ENCODE assay signal across 8 cellular contexts in genomic region chr4:147518846-147519767, GRCh38. TPM values are rescaled to one million over a fixed set of nuclear protein-coding genes. Genes with fewer than 3 reads are reported as not detected.
DNase-seq lines count a peak whose midpoint lies in the region; ATAC-seq and TF ChIP-seq lines count a peak whose summit lies in the region.

No MANE protein-coding gene starts in this region.

- no peak overlapping the region for H3K9ac ChIP-seq in OCI-LY3 (ENCODE audit: low read length)

- no peaks in the 10 kb centered on the region for H3K27me3 Mint-ChIP-seq in activated naive CD4-positive, alpha-beta T cell treated with anti-CD3 and anti-CD28 coated beads for 36 hours (ENCODE audit: low read depth)

- peak; percentile 94 for ATAC-seq in GM19467 (IDR thresholded peaks at IDR 0.05; ENCODE audit: unreplicated experiment)
- peak; percentile 89 for ATAC-seq in HG03460 (IDR thresholded peaks at IDR 0.05; ENCODE audit: unreplicated experiment)

- no peak overlapping the region for H3K4me3 Mint-ChIP-seq in activated naive CD4-positive, alpha-beta T cell treated with anti-CD3 and anti-CD28 coated beads for 36 hours

- CTCF ChIA-PET in activated naive CD4-positive, alpha-beta T cell treated with anti-CD3 and anti-CD28 coated beads for 36 hours (lab: Charles Lee) = interaction anchor here (0.6 to 2.8 kb wide), 22 partner anchors 9 to 658 kb away, joined by 3 to 23 read pairs (median 4); partner anchors contain the start of gene TMEM184C

- H3K79me2 ChIP-seq in OCI-LY3 (ENCODE audit: low read length) = no peaks in the 10 kb centered on the region

- peak; percentile 99 for TF ChIP-seq CTCF in OCI-LY3 (IDR thresholded peaks at IDR 0.05; ENCODE audit: low read depth, low read length)

- H3K27ac Mint-ChIP-seq in activated naive CD4-positive, alpha-beta T cell treated with anti-CD3 and anti-CD28 coated beads for 36 hours = no peak overlapping the region

- H3K4me2 ChIP-seq in OCI-LY3 (ENCODE audit: low read length) = peak overlapping the region; percentile 10; the same call in 1 of the 2 replicates

- H3K27me3 ChIP-seq in OCI-LY3 (ENCODE audit: low read depth, low read length) = no peaks in the 10 kb centered on the region

- H4K20me1 ChIP-seq in OCI-LY3 (ENCODE audit: insufficient read depth, low read length) = no peaks in the 10 kb centered on the region

- H3K36me3 ChIP-seq in OCI-LY3 (replicated peaks; ENCODE audit: low read depth, low read length) = no peaks in the 10 kb centered on the region

- no peaks in the 10 kb centered on the region for H3K4me1 Mint-ChIP-seq in activated naive CD4-positive, alpha-beta T cell treated with anti-CD3 and anti-CD28 coated beads for 36 hours (ENCODE audit: low read depth)

- intact Hi-C loops in activated naive CD4-positive, alpha-beta T cell treated with anti-CD3 and anti-CD28 coated beads for 36 hours (cut with micrococcal nuclease) = loop anchor here (1.0 to 10.0 kb wide), 6 partner anchors 71 to 504 kb away; partner anchors contain the start of gene TMEM184C

- H3K4me1 ChIP-seq in OCI-LY3 (ENCODE audit: low read length) = peaks cover 18% of the 10 kb centered on the region

- no peak overlapping the region for H3K4me3 ChIP-seq in OCI-LY3 (ENCODE audit: low read length)

- H3K36me3 Mint-ChIP-seq in activated naive CD4-positive, alpha-beta T cell treated with anti-CD3 and anti-CD28 coated beads for 36 hours (ENCODE audit: low read depth) = no peaks in the 10 kb centered on the region

- H3K9me3 Mint-ChIP-seq in activated naive CD4-positive, alpha-beta T cell treated with anti-CD3 and anti-CD28 coated beads for 36 hours = no peaks in the 10 kb centered on the region

- H2AFZ ChIP-seq in OCI-LY3 (ENCODE audit: low read depth, low read length) = 0 out of 2 replicates have a peak overlapping the region, but pooled peaks have one; percentile 23

- DNase-seq in ELR (ENCODE audit: low read depth) = peak; percentile 80
- DNase-seq in activated naive CD4-positive, alpha-beta T cell treated with anti-CD3 and anti-CD28 coated beads for 36 hours = peak; percentile 72
- peak; percentile 74 for DNase-seq in globus pallidus (ENCODE audit: low spot score)
- peak; percentile 51 for DNase-seq in pulmonary artery endothelial cell (ENCODE audit: low read depth, low spot score)
- no peak for DNase-seq in hepatic stellate cell (ENCODE audit: low spot score)

- H3K9me3 ChIP-seq in OCI-LY3 (ENCODE audit: insufficient read depth, low read length) = no peaks in the 10 kb centered on the region

- no peak overlapping the region for H3K27ac ChIP-seq in OCI-LY3 (ENCODE audit: low read length)

RNA-seq across cellular contexts. Expression of gene EDNRA, which starts 38.2 kb away (rescaled TPM):
- total RNA-seq in activated naive CD4-positive, alpha-beta T cell treated with anti-CD3 and anti-CD28 coated beads for 36 hours = not detected
- 0.07 TPM in 2 replicates for total RNA-seq in pulmonary artery endothelial cell
